In the genomic region with DNA sequence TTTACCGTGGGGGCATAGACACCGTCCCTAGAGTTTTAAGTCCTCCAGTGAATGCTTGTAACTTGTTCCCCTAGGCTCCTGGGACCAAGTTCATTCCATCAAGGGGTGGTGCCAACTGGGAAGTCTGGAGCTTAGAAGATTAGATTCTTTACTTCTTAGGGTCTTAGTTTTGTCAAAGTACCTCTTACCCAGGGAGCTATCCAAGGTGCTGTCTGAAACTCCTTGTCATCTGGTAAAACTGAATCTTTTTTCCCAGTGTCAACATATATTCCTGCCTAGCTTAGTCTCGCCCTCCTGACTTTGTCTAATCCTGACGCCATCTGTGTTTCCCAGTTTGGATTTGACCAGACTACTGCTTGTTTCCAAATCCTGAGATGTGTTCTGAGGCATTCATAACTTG, we compare ENCODE assay signal across 14 cellular contexts. TPM values are rescaled to one million over a fixed set of nuclear protein-coding genes. Genes with fewer than 3 reads are reported as not detected.
DNase-seq lines count a peak whose midpoint lies in the region; ATAC-seq and TF ChIP-seq lines count a peak whose summit lies in the region.
"Had no signal": no experiment of that assay in that cellular context is flagged by ENCODE, and none has a peak within 500 bp of the region (broad histone marks: within the 10 kb centered on the region; RNA-seq: fewer than 3 reads in every experiment).

No MANE protein-coding gene starts in this region.

- H3K4me1 ChIP-seq in cardiac muscle cell (ENCODE audit: low read depth) (no peaks in the 10 kb centered on the region), gastroesophageal sphincter (peaks cover 19 to 100% (median 46%) of the 10 kb centered on the region in 3 donors)

- no peak overlapping the region for H3K27ac ChIP-seq in cardiac muscle cell
- peak overlapping the region; percentile 78 to 98 (median 92) for H3K27ac ChIP-seq in gastroesophageal sphincter
- H3K27ac ChIP-seq: ovary had no signal

- no peak overlapping the region for H3K4me3 Mint-ChIP-seq in activated T-cell treated with anti-CD3 and anti-CD28 coated beads, Interleukin-2, amount 50 U/mL, for 24 hours
- H3K4me3 Mint-ChIP-seq: activated T-cell treated with anti-CD3 and anti-CD28 coated beads, Interleukin-2, amount 50 U/mL, for 4 hours had no signal

- H3K9me3 ChIP-seq in cardiac muscle cell (ENCODE audit: low read depth) (no peaks in the 10 kb centered on the region), gastroesophageal sphincter (no peaks in the 10 kb centered on the region)
- H3K9me3 ChIP-seq: ovary had no signal

- TF ChIP-seq POLR2A in gastroesophageal sphincter (IDR thresholded peaks at IDR 0.05): no peak

- no peaks in the 10 kb centered on the region for H3K36me3 Mint-ChIP-seq in activated T-cell treated with anti-CD3 and anti-CD28 coated beads, Interleukin-2, amount 50 U/mL, for 24 hours (ENCODE audit: low read depth)

- TF ChIP-seq EP300 in gastroesophageal sphincter (IDR thresholded peaks at IDR 0.05): no peak

- H3K27me3 Mint-ChIP-seq in activated T-cell treated with anti-CD3 and anti-CD28 coated beads, Interleukin-2, amount 50 U/mL, for 24 hours: peaks cover 26% of the 10 kb centered on the region

- ATAC-seq in Right ventricle myocardium superior (ENCODE audit: poor library complexity): no peak
- no peak for ATAC-seq in gastroesophageal sphincter
- ATAC-seq in HG03432 (IDR thresholded peaks at IDR 0.05; ENCODE audit: unreplicated experiment): no peak
- ATAC-seq: activated T-cell treated with anti-CD3 and anti-CD28 coated beads, Interleukin-2, amount 50 U/mL, for 4 hours; left ventricle myocardium superior had no signal

- intact Hi-C loops in Right ventricle myocardium superior (cut with DNase I): no loop called here

- 68 to 77% methylated on average over 4 of the region's 4 CpGs for WGBS in gastroesophageal sphincter (ENCODE audit: low coverage in 1 of 2), 2 donors

- H3K36me3 ChIP-seq in cardiac muscle cell (no peaks in the 10 kb centered on the region), gastroesophageal sphincter (no peaks in the 10 kb centered on the region)
- H3K36me3 ChIP-seq: ovary had no signal

- H3K4me1 Mint-ChIP-seq in activated T-cell treated with anti-CD3 and anti-CD28 coated beads, Interleukin-2, amount 50 U/mL, for 24 hours (ENCODE audit: low read depth): no peaks in the 10 kb centered on the region

- no peak overlapping the region for H3K27ac Mint-ChIP-seq in activated T-cell treated with anti-CD3 and anti-CD28 coated beads, Interleukin-2, amount 50 U/mL, for 24 hours

- H3K27me3 ChIP-seq in cardiac muscle cell (no peaks in the 10 kb centered on the region), gastroesophageal sphincter (no peaks in the 10 kb centered on the region)
- H3K27me3 ChIP-seq: ovary had no signal

- no peak overlapping the region for H3K4me3 ChIP-seq in cardiac muscle cell
- H3K4me3 ChIP-seq in gastroesophageal sphincter: no peak overlapping the region
- H3K4me3 ChIP-seq: ovary had no signal

- H3K9me3 Mint-ChIP-seq in activated T-cell treated with anti-CD3 and anti-CD28 coated beads, Interleukin-2, amount 50 U/mL, for 24 hours: no peaks in the 10 kb centered on the region
- H3K9me3 Mint-ChIP-seq: activated T-cell treated with anti-CD3 and anti-CD28 coated beads, Interleukin-2, amount 50 U/mL, for 4 hours had no signal

- TF ChIP-seq CTCF in cardiac muscle cell (IDR thresholded peaks at IDR 0.05; ENCODE audit: low read depth, low read length) (no peak), gastroesophageal sphincter (IDR thresholded peaks at IDR 0.05) (no peak)

- peak; percentile 65 to 73 for DNase-seq in cardiac muscle cell (ENCODE audit: low read depth in 1 of 2, low spot score in 1 of 2)
- DNase-seq in Right ventricle myocardium superior: no peak
- DNase-seq in SW480 (ENCODE audit: low spot score): peak; percentile 20
- DNase-seq in activated T-cell treated with anti-CD3 and anti-CD28 coated beads, Interleukin-2, amount 50 U/mL, for 24 hours: no peak
- no peak for DNase-seq in NCI-H187 (lab: John Stamatoyannopoulos, UW)
- DNase-seq in midbrain (lab: John Stamatoyannopoulos, UW): no peak
- DNase-seq: activated CD4-positive, CD25-positive, alpha-beta regulatory T cell; activated T-cell treated with anti-CD3 and anti-CD28 coated beads, Interleukin-2, amount 50 U/mL, for 4 hours; KBM-7; left ventricle myocardium superior; NCI-H2227 treated with DMSO at 0.1 percent for 48 hours; ovary had no signal

RNA-seq across cellular contexts. Expression of a gene that starts 41.6 kb away (rescaled TPM):
- total RNA-seq in cardiac muscle cell (0.32 and 0.54 TPM in 2 replicates), Right ventricle myocardium superior (10.0 TPM), gastroesophageal sphincter (100 to 1,000 TPM in 3 of 4 donors, 10 to 100 TPM in 1; 96.5 to 192 (median 140) TPM)
- polyA plus RNA-seq in cardiac muscle cell: 0.51 and 1.1 TPM in 2 replicates
- total RNA-seq: activated T-cell treated with anti-CD3 and anti-CD28 coated beads, Interleukin-2, amount 50 U/mL, for 4 hours had no signal

Comparison
In these comparisons a context has a peak if more than half of its experiments do, and no peak if none do; other contexts are left out.
1. DNase-seq: peak in cardiac muscle cell (2 of 2) and SW480 (single experiment); none in Right ventricle myocardium superior (single experiment), activated T-cell treated with anti-CD3 and anti-CD28 coated beads, Interleukin-2, amount 50 U/mL, for 24 hours (single experiment), NCI-H187 (0 of 2) and midbrain (single experiment).